In genomic region chr9:109117856-109118801, GRCh38 we compare ENCODE assay signal across 8 cellular contexts. TPM values are rescaled to one million over a fixed set of nuclear protein-coding genes. Genes with fewer than 3 reads are reported as not detected.
DNase-seq lines count a peak whose midpoint lies in the region; ATAC-seq, FAIRE-seq and TF ChIP-seq lines count a peak whose summit lies in the region.

No MANE protein-coding gene starts in this region.

- POLR2A ChIA-PET in naive thymus-derived CD4-positive, alpha-beta T cell (lab: Charles Lee) = interaction anchor here (0.8 to 3.4 kb wide), 12 partner anchors 9 to 40 kb away, joined by 3 to 41 read pairs (median 5); no protein-coding TSS in a partner anchor
- POLR2A ChIA-PET in GM10248 (lab: Yijun Ruan, JAX) = interaction anchor here (0.7 kb wide), 1 partner anchor 187 kb away, joined by 3 read pairs; no protein-coding TSS in a partner anchor

- no peaks in the 10 kb centered on the region for H3K9me3 Mint-ChIP-seq in naive thymus-derived CD4-positive, alpha-beta T cell

- peaks cover 0 to 19% (median 12%) of the 10 kb centered on the region in 5 donors for H3K36me3 Mint-ChIP-seq in naive thymus-derived CD4-positive, alpha-beta T cell

- no peak for FAIRE-seq in urothelium cell line (lab: Jason Lieb, UNC)

- no peaks in the 10 kb centered on the region for H3K9me3 ChIP-seq in naive thymus-derived CD4-positive, alpha-beta T cell (ENCODE audit: control insufficient read depth in 2 of 3, low read length in 3 of 3)

- peaks cover 49 to 62% (median 54%) of the 10 kb centered on the region in 7 donors for H3K4me1 Mint-ChIP-seq in naive thymus-derived CD4-positive, alpha-beta T cell

- H3K4me1 ChIP-seq in naive thymus-derived CD4-positive, alpha-beta T cell (ENCODE audit: control insufficient read depth in 2 of 2, insufficient read depth in 2 of 2, low read length in 2 of 2) = peaks cover 29 to 42% of the 10 kb centered on the region in 2 donors

- no peak for TF ChIP-seq POLR2A in NB4 (IDR thresholded peaks at IDR 0.05; ENCODE audit: extremely low read depth, insufficient read length)

- no peaks in the 10 kb centered on the region for H3K27me3 ChIP-seq in naive thymus-derived CD4-positive, alpha-beta T cell (ENCODE audit: control insufficient read depth in 2 of 2, insufficient read depth in 2 of 2, low read length in 2 of 2)

- no peaks in the 10 kb centered on the region for H3K27me3 Mint-ChIP-seq in naive thymus-derived CD4-positive, alpha-beta T cell

- no peak for ATAC-seq in naive thymus-derived CD4-positive, alpha-beta T cell
- no peak for ATAC-seq in HG02588 (IDR thresholded peaks at IDR 0.05; ENCODE audit: unreplicated experiment)

- CTCF ChIA-PET in naive thymus-derived CD4-positive, alpha-beta T cell (lab: Charles Lee) = interaction anchor here (0.6 to 1.5 kb wide), 3 partner anchors 9 to 36 kb away, joined by 3 to 4 read pairs (median 4); no protein-coding TSS in a partner anchor
- CTCF ChIA-PET in GM10248 (lab: Yijun Ruan, JAX) = interaction anchor here (1.0 to 3.8 kb wide), 7 partner anchors 10 to 229 kb away, joined by 3 to 25 read pairs (median 4); no protein-coding TSS in a partner anchor

- intact Hi-C loops in naive thymus-derived CD4-positive, alpha-beta T cell (cut with micrococcal nuclease) = loop anchor here (5.0 to 10.0 kb wide), 7 partner anchors 36 to 1833 kb away; partner anchors contain the start of genes EPB41L4B (in 1 of the 2), RAD23B (in 1 of the 2) and TXN (in 1 of the 2)

- H3K4me3 ChIP-seq in NB4 (ENCODE audit: low read depth, low read length) = peak overlapping the region; percentile 97
- peak overlapping the region; percentile 84 for H3K4me3 ChIP-seq in naive thymus-derived CD4-positive, alpha-beta T cell (ENCODE audit: low read length)

- peak overlapping the region; percentile 93 to 98 (median 94) for H3K4me3 Mint-ChIP-seq in naive thymus-derived CD4-positive, alpha-beta T cell

- H3K27ac Mint-ChIP-seq in naive thymus-derived CD4-positive, alpha-beta T cell = peak overlapping the region; percentile 76 to 95 (median 90)

- no peaks in the 10 kb centered on the region for H3K36me3 ChIP-seq in naive thymus-derived CD4-positive, alpha-beta T cell (ENCODE audit: control insufficient read depth in 2 of 3, insufficient read depth in 3 of 3, low read length in 3 of 3)

- peak overlapping the region; percentile 78 for H3K27ac ChIP-seq in epithelial cell of prostate
- H3K27ac ChIP-seq in naive thymus-derived CD4-positive, alpha-beta T cell (ENCODE audit: low read depth, low read length) = peak overlapping the region; percentile 92

- TF ChIP-seq CTCF in NB4 (IDR thresholded peaks at IDR 0.05; ENCODE audit: low read depth, low read length) (no peak), GM10248 (IDR thresholded peaks at IDR 0.05; ENCODE audit: control extremely low read depth, extremely low read depth, low read depth, missing control alignments) (no peak)

- DNase-seq in COR-L47 (lab: John Stamatoyannopoulos, UW) (peak; percentile 5), NB4 (ENCODE audit: low read depth) (peak; percentile 87), epithelial cell of prostate (ENCODE audit: low read depth, low spot score) (peak; percentile 78), urothelium cell line (ENCODE audit: low spot score) (peak; percentile 49), GM10248 (ENCODE audit: extremely low spot score) (no peak)
- DNase-seq in activated CD4-positive, alpha-beta T cell treated with anti-CD3 and anti-CD28 coated beads, Interleukin-2, amount 50 U/mL, for 4 hours = peak; percentile 31 to 48
- peak in 3 of 9 donors; percentile 16 to 40 (median 31) for DNase-seq in naive thymus-derived CD4-positive, alpha-beta T cell

RNA-seq across cellular contexts. Expression of gene TMEM245, which starts 1.6 kb away (rescaled TPM):
- total RNA-seq in naive thymus-derived CD4-positive, alpha-beta T cell = 10 to 100 TPM; 25.5 to 76.7 (median 29.2) TPM
- polyA plus RNA-seq in naive thymus-derived CD4-positive, alpha-beta T cell = 10 to 100 TPM; 26.6 to 31.9 TPM

RNA-seq across cellular contexts. Expression of gene FRRS1L, which starts 48.9 kb away (rescaled TPM):
- total RNA-seq in naive thymus-derived CD4-positive, alpha-beta T cell = not detected
- not detected for polyA plus RNA-seq in naive thymus-derived CD4-positive, alpha-beta T cell
